ENCODE assay signal across 2 cellular contexts in the genomic region with DNA sequence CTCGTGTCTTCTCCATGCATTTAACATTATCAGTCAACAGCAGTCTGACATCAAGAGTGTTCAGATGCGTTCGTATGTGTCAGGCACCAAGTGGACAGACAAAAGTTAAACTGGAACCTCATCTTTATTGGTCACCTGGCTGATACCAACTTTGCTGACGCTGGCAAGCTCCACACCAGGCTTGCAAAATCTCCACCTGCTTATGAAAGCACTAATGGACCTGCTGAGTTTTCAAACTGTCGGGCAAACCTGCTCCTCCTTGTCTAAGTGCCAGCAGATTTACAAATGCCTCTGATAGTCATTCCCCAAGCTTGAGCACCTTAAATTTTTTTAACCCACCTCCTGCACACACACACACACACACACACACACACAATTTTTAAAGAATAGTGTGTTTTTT.
TF ChIP-seq lines count a peak whose summit lies in the region.

No MANE protein-coding gene starts in this region.

TF ChIP-seq in liver, 16 proteins besides CTCF, POLR2A, EP300 and RAD21 (continued from another document):
- TF ChIP-seq JUND (IDR thresholded peaks at IDR 0.05) (no peak), FOXA1 (IDR thresholded peaks at IDR 0.05) (no peak), SP1 (IDR thresholded peaks at IDR 0.05) (no peak), FOXA2 (IDR thresholded peaks at IDR 0.05) (no peak)
- TF ChIP-seq, protein P1, sequence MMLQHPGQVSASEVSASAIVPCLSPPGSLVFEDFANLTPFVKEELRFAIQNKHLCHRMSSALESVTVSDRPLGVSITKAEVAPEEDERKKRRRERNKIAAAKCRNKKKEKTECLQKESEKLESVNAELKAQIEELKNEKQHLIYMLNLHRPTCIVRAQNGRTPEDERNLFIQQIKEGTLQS (IDR thresholded peaks at IDR 0.05), result peak; percentile 18
TF ChIP-seq in liver: peak in this region for 4.

TF ChIP-seq in HepG2, 621 proteins besides CTCF, POLR2A, EP300 and RAD21 (continued from another document):
- TF ChIP-seq, protein P2, sequence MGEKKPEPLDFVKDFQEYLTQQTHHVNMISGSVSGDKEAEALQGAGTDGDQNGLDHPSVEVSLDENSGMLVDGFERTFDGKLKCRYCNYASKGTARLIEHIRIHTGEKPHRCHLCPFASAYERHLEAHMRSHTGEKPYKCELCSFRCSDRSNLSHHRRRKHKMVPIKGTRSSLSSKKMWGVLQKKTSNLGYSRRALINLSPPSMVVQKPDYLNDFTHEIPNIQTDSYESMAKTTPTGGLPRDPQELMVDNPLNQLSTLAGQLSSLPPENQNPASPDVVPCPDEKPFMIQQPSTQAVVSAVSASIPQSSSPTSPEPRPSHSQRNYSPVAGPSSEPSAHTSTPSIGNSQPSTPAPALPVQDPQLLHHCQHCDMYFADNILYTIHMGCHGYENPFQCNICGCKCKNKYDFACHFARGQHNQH (CRISPR knock-in tag; IDR thresholded peaks at IDR 0.05), result no peak
- TF ChIP-seq PHF8 (CRISPR knock-in tag; IDR thresholded peaks at IDR 0.05) (no peak), HNRNPH1 (optimal IDR thresholded peaks at IDR 0.05; ENCODE audit: low read depth, low read length) (no peak), TP53 (CRISPR knock-in tag; conservative IDR thresholded peaks at IDR 0.05) (no peak), ZNF616 (CRISPR knock-in tag; IDR thresholded peaks at IDR 0.05; ENCODE audit: low read depth) (no peak), MEIS2 (CRISPR knock-in tag; IDR thresholded peaks at IDR 0.05) (no peak), ZNF781 (CRISPR knock-in tag; IDR thresholded peaks at IDR 0.05; ENCODE audit: borderline replicate concordance, not compliant biosample characterization) (no peak), TSC22D2 (CRISPR knock-in tag; IDR thresholded peaks at IDR 0.05; ENCODE audit: borderline replicate concordance) (no peak), ZNF672 (CRISPR knock-in tag; IDR thresholded peaks at IDR 0.05) (no peak), SRSF4 (IDR thresholded peaks at IDR 0.05; ENCODE audit: low read depth, low read length, poor library complexity, severe bottlenecking) (no peak), GABPA (IDR thresholded peaks at IDR 0.05; ENCODE audit: low read depth, low read length) (no peak), GABPA (CRISPR knock-in tag; IDR thresholded peaks at IDR 0.05; ENCODE audit: low read depth) (no peak), GABPB1 (CRISPR knock-in tag; IDR thresholded peaks at IDR 0.05) (no peak), ZNF775 (CRISPR knock-in tag; IDR thresholded peaks at IDR 0.05; ENCODE audit: borderline replicate concordance) (no peak), ZNF124 (CRISPR knock-in tag; IDR thresholded peaks at IDR 0.05) (no peak)
- TF ChIP-seq, protein P3, sequence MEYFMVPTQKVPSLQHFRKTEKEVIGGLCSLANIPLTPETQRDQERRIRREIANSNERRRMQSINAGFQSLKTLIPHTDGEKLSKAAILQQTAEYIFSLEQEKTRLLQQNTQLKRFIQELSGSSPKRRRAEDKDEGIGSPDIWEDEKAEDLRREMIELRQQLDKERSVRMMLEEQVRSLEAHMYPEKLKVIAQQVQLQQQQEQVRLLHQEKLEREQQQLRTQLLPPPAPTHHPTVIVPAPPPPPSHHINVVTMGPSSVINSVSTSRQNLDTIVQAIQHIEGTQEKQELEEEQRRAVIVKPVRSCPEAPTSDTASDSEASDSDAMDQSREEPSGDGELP (IDR thresholded peaks at IDR 0.05; ENCODE audit: borderline replicate concordance, low read depth), result no peak
- TF ChIP-seq, protein P4, sequence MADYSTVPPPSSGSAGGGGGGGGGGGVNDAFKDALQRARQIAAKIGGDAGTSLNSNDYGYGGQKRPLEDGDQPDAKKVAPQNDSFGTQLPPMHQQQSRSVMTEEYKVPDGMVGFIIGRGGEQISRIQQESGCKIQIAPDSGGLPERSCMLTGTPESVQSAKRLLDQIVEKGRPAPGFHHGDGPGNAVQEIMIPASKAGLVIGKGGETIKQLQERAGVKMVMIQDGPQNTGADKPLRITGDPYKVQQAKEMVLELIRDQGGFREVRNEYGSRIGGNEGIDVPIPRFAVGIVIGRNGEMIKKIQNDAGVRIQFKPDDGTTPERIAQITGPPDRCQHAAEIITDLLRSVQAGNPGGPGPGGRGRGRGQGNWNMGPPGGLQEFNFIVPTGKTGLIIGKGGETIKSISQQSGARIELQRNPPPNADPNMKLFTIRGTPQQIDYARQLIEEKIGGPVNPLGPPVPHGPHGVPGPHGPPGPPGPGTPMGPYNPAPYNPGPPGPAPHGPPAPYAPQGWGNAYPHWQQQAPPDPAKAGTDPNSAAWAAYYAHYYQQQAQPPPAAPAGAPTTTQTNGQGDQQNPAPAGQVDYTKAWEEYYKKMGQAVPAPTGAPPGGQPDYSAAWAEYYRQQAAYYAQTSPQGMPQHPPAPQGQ (CRISPR knock-in tag; IDR thresholded peaks at IDR 0.05; ENCODE audit: borderline replicate concordance), result no peak
- TF ChIP-seq, protein P5, sequence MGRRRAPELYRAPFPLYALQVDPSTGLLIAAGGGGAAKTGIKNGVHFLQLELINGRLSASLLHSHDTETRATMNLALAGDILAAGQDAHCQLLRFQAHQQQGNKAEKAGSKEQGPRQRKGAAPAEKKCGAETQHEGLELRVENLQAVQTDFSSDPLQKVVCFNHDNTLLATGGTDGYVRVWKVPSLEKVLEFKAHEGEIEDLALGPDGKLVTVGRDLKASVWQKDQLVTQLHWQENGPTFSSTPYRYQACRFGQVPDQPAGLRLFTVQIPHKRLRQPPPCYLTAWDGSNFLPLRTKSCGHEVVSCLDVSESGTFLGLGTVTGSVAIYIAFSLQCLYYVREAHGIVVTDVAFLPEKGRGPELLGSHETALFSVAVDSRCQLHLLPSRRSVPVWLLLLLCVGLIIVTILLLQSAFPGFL (CRISPR knock-in tag; IDR thresholded peaks at IDR 0.05), result no peak
- TF ChIP-seq, protein P6, sequence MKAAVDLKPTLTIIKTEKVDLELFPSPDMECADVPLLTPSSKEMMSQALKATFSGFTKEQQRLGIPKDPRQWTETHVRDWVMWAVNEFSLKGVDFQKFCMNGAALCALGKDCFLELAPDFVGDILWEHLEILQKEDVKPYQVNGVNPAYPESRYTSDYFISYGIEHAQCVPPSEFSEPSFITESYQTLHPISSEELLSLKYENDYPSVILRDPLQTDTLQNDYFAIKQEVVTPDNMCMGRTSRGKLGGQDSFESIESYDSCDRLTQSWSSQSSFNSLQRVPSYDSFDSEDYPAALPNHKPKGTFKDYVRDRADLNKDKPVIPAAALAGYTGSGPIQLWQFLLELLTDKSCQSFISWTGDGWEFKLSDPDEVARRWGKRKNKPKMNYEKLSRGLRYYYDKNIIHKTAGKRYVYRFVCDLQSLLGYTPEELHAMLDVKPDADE (CRISPR knock-in tag; IDR thresholded peaks at IDR 0.05), result no peak
- TF ChIP-seq, protein P7, sequence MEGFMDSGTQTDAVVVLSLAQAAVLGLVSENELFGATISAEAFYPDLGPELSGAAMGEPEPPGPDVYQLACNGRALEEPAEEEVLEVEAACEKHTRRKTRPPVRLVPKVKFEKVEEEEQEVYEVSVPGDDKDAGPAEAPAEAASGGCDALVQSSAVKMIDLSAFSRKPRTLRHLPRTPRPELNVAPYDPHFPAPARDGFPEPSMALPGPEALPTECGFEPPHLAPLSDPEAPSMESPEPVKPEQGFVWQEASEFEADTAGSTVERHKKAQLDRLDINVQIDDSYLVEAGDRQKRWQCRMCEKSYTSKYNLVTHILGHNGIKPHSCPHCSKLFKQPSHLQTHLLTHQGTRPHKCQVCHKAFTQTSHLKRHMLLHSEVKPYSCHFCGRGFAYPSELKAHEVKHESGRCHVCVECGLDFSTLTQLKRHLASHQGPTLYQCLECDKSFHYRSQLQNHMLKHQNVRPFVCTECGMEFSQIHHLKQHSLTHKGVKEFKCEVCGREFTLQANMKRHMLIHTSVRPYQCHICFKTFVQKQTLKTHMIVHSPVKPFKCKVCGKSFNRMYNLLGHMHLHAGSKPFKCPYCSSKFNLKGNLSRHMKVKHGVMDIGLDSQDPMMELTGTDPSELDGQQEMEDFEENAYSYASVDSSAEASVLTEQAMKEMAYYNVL (CRISPR knock-in tag; IDR thresholded peaks at IDR 0.05; ENCODE audit: borderline replicate concordance), result no peak
